In the genomic region with DNA sequence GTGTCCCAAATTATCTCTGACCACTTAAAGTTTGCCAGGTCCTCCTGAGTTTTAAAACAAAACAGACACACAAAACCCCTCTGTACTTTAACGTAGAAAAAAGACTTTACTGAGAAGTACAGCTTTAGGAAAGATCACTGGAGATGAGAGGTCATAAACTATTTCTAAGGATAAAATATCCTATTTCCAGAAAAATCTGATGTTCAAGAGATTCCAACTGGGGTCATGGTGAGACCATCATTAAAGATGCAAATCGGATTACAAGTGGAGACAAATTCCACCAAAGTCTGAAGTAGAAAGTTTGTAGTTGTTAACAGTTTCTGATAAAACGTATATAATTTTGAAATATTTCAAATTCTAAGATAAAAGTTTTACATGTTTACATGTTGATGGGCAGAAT, we compare ENCODE assay signal across 19 cellular contexts.
A peak's percentile ranks its signal among the peaks of the same experiment; 100 is the strongest.
DNase-seq lines count a peak whose midpoint lies in the region; ATAC-seq and TF ChIP-seq lines count a peak whose summit lies in the region.
"Had no signal": no experiment of that assay in that cellular context is flagged by ENCODE, and none has a peak within 500 bp of the region (broad histone marks: within the 10 kb centered on the region; RNA-seq: fewer than 3 reads in every experiment).

No MANE protein-coding gene starts in this region.

- H3K36me3 ChIP-seq in cardiac muscle cell (no peaks in the 10 kb centered on the region), SK-N-MC (ENCODE audit: insufficient read depth, low read length) (no peaks in the 10 kb centered on the region)
- H3K36me3 ChIP-seq: MG63 had no signal

- no peak overlapping the region for H3K9ac ChIP-seq in SK-N-MC (ENCODE audit: insufficient read length)
- H3K9ac ChIP-seq: BLaER1 had no signal

- DNase-seq in cardiac muscle cell (ENCODE audit: low read depth in 1 of 2, low spot score in 1 of 2) = no peak
- DNase-seq in Right ventricle myocardium superior = no peak
- no peak for DNase-seq in SK-N-MC (ENCODE audit: low read depth, low spot score)
- peak; percentile 43 for DNase-seq in inferior parietal cortex (ENCODE audit: extremely low spot score)
- no peak for DNase-seq in substantia nigra (lab: John Stamatoyannopoulos, UW)
- DNase-seq: 8988T; CD4-positive, alpha-beta T cell; KBM-7; MG63; NCI-H1105 treated with DMSO at 0.1 percent for 48 hours; NCI-H2029 treated with DMSO at 0.1 percent for 48 hours; NCI-H69; SHP77 treated with DMSO at 0.1 percent for 48 hours had no signal

- H3K4me1 ChIP-seq in cardiac muscle cell (ENCODE audit: low read depth) = peaks cover 26% of the 10 kb centered on the region

- H3K4me3 ChIP-seq in cardiac muscle cell (no peak overlapping the region), SK-N-MC (no peak overlapping the region)
- H3K4me3 ChIP-seq: BLaER1, MG63 had no signal

- H3K27me3 ChIP-seq in cardiac muscle cell = no peaks in the 10 kb centered on the region
- H3K27me3 ChIP-seq: BLaER1, MG63 had no signal

- peak overlapping the region; percentile 16 for H3K27ac ChIP-seq in cardiac muscle cell
- H3K27ac ChIP-seq in SK-N-MC = 0 out of 2 replicates have a peak overlapping the region, but pooled peaks have one; percentile 13
- peak overlapping the region; percentile 47 for H3K27ac ChIP-seq in substantia nigra (ENCODE audit: low read depth, low read length, poor library complexity, severe bottlenecking)
- H3K27ac ChIP-seq: BLaER1, RWPE1 had no signal

- intact Hi-C loops in Right ventricle myocardium superior (cut with DNase I) = loop anchor here (10.0 kb wide), 1 partner anchor 48 kb away; no protein-coding TSS in a partner anchor

- ATAC-seq in Right ventricle myocardium superior (ENCODE audit: poor library complexity) = no peak
- ATAC-seq in HG03469 (IDR thresholded peaks at IDR 0.05; ENCODE audit: unreplicated experiment) = no peak
- no peak for ATAC-seq in HG03342 (IDR thresholded peaks at IDR 0.05; ENCODE audit: unreplicated experiment)
- ATAC-seq in HG02973 (IDR thresholded peaks at IDR 0.05; ENCODE audit: unreplicated experiment) = no peak
- ATAC-seq: Panc1 had no signal

- no peak for TF ChIP-seq CTCF in cardiac muscle cell (IDR thresholded peaks at IDR 0.05; ENCODE audit: low read depth, low read length)

- H3K9me3 ChIP-seq in cardiac muscle cell (ENCODE audit: low read depth) (no peaks in the 10 kb centered on the region), SK-N-MC (ENCODE audit: low read depth, low read length) (no peaks in the 10 kb centered on the region)
- H3K9me3 ChIP-seq: BLaER1, MG63 had no signal
